34 cellular contexts compared by ENCODE assay signal in genomic region chr12:114687269-114687605, GRCh38. TPM values are rescaled to one million over a fixed set of nuclear protein-coding genes. Genes with fewer than 3 reads are reported as not detected.
A peak's percentile ranks its signal among the peaks of the same experiment; 100 is the strongest.
DNase-seq lines count a peak whose midpoint lies in the region; ATAC-seq, FAIRE-seq and TF ChIP-seq lines count a peak whose summit lies in the region.
"Had no signal": no experiment of that assay in that cellular context is flagged by ENCODE, and none has a peak within 500 bp of the region (broad histone marks: within the 10 kb centered on the region; RNA-seq: fewer than 3 reads in every experiment).

No MANE protein-coding gene starts in this region.

- 21% methylated on average over 13 of the region's 13 CpGs for WGBS in right lobe of liver (ENCODE audit: insufficient coverage, low coverage, low lambda C conversion rate, missing lambda C conversion rate)
- 95% methylated on average over 13 of the region's 13 CpGs for WGBS in HepG2 (ENCODE audit: low lambda C conversion rate)
- WGBS in hepatocyte (ENCODE audit: low lambda C conversion rate, missing lambda C conversion rate), result 17% methylated on average over 13 of the region's 13 CpGs

- FAIRE-seq in HepG2 (lab: Jason Lieb, UNC) (no peak), GM19239 (lab: Jason Lieb, UNC) (no peak)
- FAIRE-seq: colon, G401.6, TTC549 had no signal

- no peak for TF ChIP-seq EP300 in HepG2 (IDR thresholded peaks at IDR 0.05; ENCODE audit: low read depth in 2 of 2, low read length in 2 of 2)
- no peak for TF ChIP-seq EP300 in HepG2 (CRISPR knock-in tag; IDR thresholded peaks at IDR 0.05; ENCODE audit: borderline replicate concordance)

- no peak overlapping the region for H2AFZ ChIP-seq in HepG2 (ENCODE audit: low read length)
- peak overlapping the region; percentile 14 for H2AFZ ChIP-seq in hepatocyte
- H2AFZ ChIP-seq in osteoblast (ENCODE audit: low read length), result no peak overlapping the region

- H3K4me3 ChIP-seq in right lobe of liver (peak overlapping the region in 2 of 3 donors; percentile 25 to 39), HepG2 (replicated peaks in 1 of 3; ENCODE audit: insufficient read depth in 1 of 3, low read depth in 2 of 3, low read length in 3 of 3) (no peak overlapping the region), hepatocyte (no peak overlapping the region), osteoblast (ENCODE audit: insufficient read depth, low read length) (no peak overlapping the region)
- H3K4me3 ChIP-seq: esophagus squamous epithelium, gastrocnemius medialis, sigmoid colon had no signal

- no peaks in the 10 kb centered on the region for H3K27me3 ChIP-seq in right lobe of liver
- H3K27me3 ChIP-seq in HepG2 (ENCODE audit: control insufficient read depth in 1 of 2, insufficient read depth in 2 of 2, low read length in 2 of 2), result no peaks in the 10 kb centered on the region; a peak in 1 of 5 replicates
- H3K27me3 ChIP-seq in hepatocyte, result no peaks in the 10 kb centered on the region
- peaks cover 53% of the 10 kb centered on the region for H3K27me3 ChIP-seq in osteoblast (ENCODE audit: insufficient read depth, low read length)

- BruUV-seq in HepG2 (replicated peaks; lab: Mats Ljungman, UMichigan), result no TSS peak

- no peaks in the 10 kb centered on the region for H3K9me3 ChIP-seq in right lobe of liver
- H3K9me3 ChIP-seq in HepG2 (ENCODE audit: low read length), result no peaks in the 10 kb centered on the region
- H3K9me3 ChIP-seq in hepatocyte (ENCODE audit: low read depth), result no peaks in the 10 kb centered on the region
- H3K9me3 ChIP-seq in osteoblast (ENCODE audit: low read depth, low read length), result no peaks in the 10 kb centered on the region
- H3K9me3 ChIP-seq: esophagus squamous epithelium, gastrocnemius medialis, sigmoid colon had no signal

- POLR2A ChIA-PET in HepG2 (lab: Yijun Ruan, JAX), result no interaction called here

- H3K27ac ChIP-seq in right lobe of liver, result peak overlapping the region in 1 of 3 donors; percentile 60
- no peak overlapping the region for H3K27ac ChIP-seq in HepG2 (ENCODE audit: extremely low read length, insufficient read depth, low read length)
- peak overlapping the region; percentile 97 for H3K27ac ChIP-seq in hepatocyte
- no peak overlapping the region for H3K27ac ChIP-seq in osteoblast (ENCODE audit: low read depth, low read length)
- H3K27ac ChIP-seq: esophagus squamous epithelium, gastrocnemius medialis had no signal

- CTCF ChIA-PET in HepG2 (lab: Yijun Ruan, JAX; ENCODE audit: low intra/inter-chr PET ratio, low total read pairs), result no interaction called here

- TF ChIP-seq POLR2A in right lobe of liver (IDR thresholded peaks at IDR 0.05) (no peak), HepG2 (IDR thresholded peaks at IDR 0.05; ENCODE audit: insufficient read depth in 1 of 2, low read depth in 2 of 2, low read length in 2 of 2) (no peak)

- DNase-seq in right lobe of liver, result no peak
- no peak for DNase-seq in HepG2 (ENCODE audit: low spot score)
- DNase-seq in hepatocyte (ENCODE audit: low spot score), result no peak
- DNase-seq in osteoblast (ENCODE audit: insufficient read length, low spot score, missing footprints), result peak; percentile 44
- DNase-seq in SW 1271 (lab: John Stamatoyannopoulos, UW), result no peak
- DNase-seq in inferior parietal cortex (ENCODE audit: extremely low spot score), result no peak
- no peak for DNase-seq in mucosa of gallbladder (ENCODE audit: low spot score)
- no peak for DNase-seq in GM19239 (ENCODE audit: insufficient read length, low spot score)
- DNase-seq: activated CD4-positive, alpha-beta memory T cell treated with anti-CD3 and anti-CD28 coated beads for 36 hours; activated CD8-positive, alpha-beta memory T cell treated with anti-CD3 and anti-CD28 coated beads, Interleukin-2, amount 50 U/mL, for 48 hours; activated naive CD4-positive, alpha-beta T cell treated with anti-CD3 and anti-CD28 coated beads, Interleukin-2, amount 50 U/mL, for 16 hours; AML-193; amniotic stem cell; CD8-positive, alpha-beta memory T cell; DMS53; effector CD8-positive, alpha-beta T cell; esophagus squamous epithelium; gastrocnemius medialis; hippocampal formation; immature natural killer cell; NCI-H1436 treated with DMSO at 0.1 percent for 48 hours; NCI-H2107; NCI-H446 treated with DMSO at 0.1 percent for 48 hours; NCI-H82; sigmoid colon; stimulated activated CD4-positive, alpha-beta T cell treated with anti-CD3 and anti-CD28 coated beads, Interleukin-4, amount 100 ng/mL, for 4 hours; T-helper 1 cell had no signal

- H4K20me1 ChIP-seq in HepG2 (ENCODE audit: insufficient read depth, low read length), result no peaks in the 10 kb centered on the region; the same call in 1 of the 2 replicates
- peaks cover 9% of the 10 kb centered on the region for H4K20me1 ChIP-seq in hepatocyte (ENCODE audit: insufficient read depth, poor library complexity, severe bottlenecking)
- no peaks in the 10 kb centered on the region for H4K20me1 ChIP-seq in osteoblast (ENCODE audit: insufficient read depth, low read length)

- no peak overlapping the region for H3K9ac ChIP-seq in HepG2 (ENCODE audit: insufficient read depth, low read depth, low read length)

- in situ Hi-C loops in HepG2 (cut with HindIII; ENCODE audit: extremely low pct_ligation_motif_present, low pct_unique_long_range_greater_than_20kb), result no loop called here

- TF ChIP-seq CTCF in right lobe of liver (IDR thresholded peaks at IDR 0.05) (no peak), HepG2 (CRISPR knock-in tag; IDR thresholded peaks at IDR 0.05) (no peak), hepatocyte (IDR thresholded peaks at IDR 0.05; ENCODE audit: poor library complexity) (no peak), osteoblast (IDR thresholded peaks at IDR 0.05; ENCODE audit: extremely low read depth, low read depth, low read length) (no peak)

- no peaks in the 10 kb centered on the region for H3K36me3 ChIP-seq in right lobe of liver
- H3K36me3 ChIP-seq in HepG2 (replicated peaks in 1 of 2; ENCODE audit: control insufficient read depth in 1 of 2, insufficient read depth in 2 of 2, low read length in 2 of 2), result no peaks in the 10 kb centered on the region
- H3K36me3 ChIP-seq in hepatocyte (replicated peaks; ENCODE audit: insufficient read depth, low read depth), result no peaks in the 10 kb centered on the region
- no peaks in the 10 kb centered on the region for H3K36me3 ChIP-seq in osteoblast (ENCODE audit: insufficient read depth, low read length)
- H3K36me3 ChIP-seq: esophagus squamous epithelium, gastrocnemius medialis, sigmoid colon had no signal

- H3K9me2 ChIP-seq in hepatocyte (replicated peaks; ENCODE audit: insufficient read depth), result no peaks in the 10 kb centered on the region

- intact Hi-C loops in right lobe of liver (cut with DNase I), result no loop called here
- intact Hi-C loops in HepG2 (cut with micrococcal nuclease; ENCODE audit: unreplicated experiment), result no loop called here

- no peak for TF ChIP-seq RAD21 in HepG2 (CRISPR knock-in tag; IDR thresholded peaks at IDR 0.05)

- H3K4me1 ChIP-seq in right lobe of liver, result no peaks in the 10 kb centered on the region
- peaks cover 20% of the 10 kb centered on the region for H3K4me1 ChIP-seq in HepG2 (ENCODE audit: insufficient read depth, low read length)
- peaks cover 52% of the 10 kb centered on the region for H3K4me1 ChIP-seq in hepatocyte (ENCODE audit: insufficient read depth)
- peaks cover 5% of the 10 kb centered on the region for H3K4me1 ChIP-seq in osteoblast (ENCODE audit: insufficient read depth, low read length)

- ATAC-seq in right lobe of liver (no peak), HepG2 (no peak)
- ATAC-seq: activated CD4-positive, CD25-positive, alpha-beta regulatory T cell treated with anti-CD3 and anti-CD28 coated beads, Interleukin-2, amount 50 U/mL, for 24 hours; gastrocnemius medialis; left lobe of liver; natural killer cell treated with Interleukin-12 subunit alpha and Interleukin-12 subunit beta and Interleukin-15 and Interleukin-18, amount 100 ng/mL, for 72 hours; stimulated activated memory B cell treated with anti-CD40 and anti-IgM and Interleukin-4, amounts not matched to agents 10 μg/mL and 1 μg/mL and 100 μg/mL, for 72 hours had no signal

- peaks cover 25% of the 10 kb centered on the region for H3K79me2 ChIP-seq in HepG2 (ENCODE audit: insufficient read depth, low read length)
- peaks cover 87% of the 10 kb centered on the region for H3K79me2 ChIP-seq in hepatocyte
- H3K79me2 ChIP-seq in osteoblast (ENCODE audit: insufficient read depth, low read length), result peaks cover 12% of the 10 kb centered on the region

- no peak overlapping the region for H3K4me2 ChIP-seq in HepG2 (ENCODE audit: low read depth, low read length)
- H3K4me2 ChIP-seq in hepatocyte, result peak overlapping the region; percentile 88
- H3K4me2 ChIP-seq in osteoblast (ENCODE audit: insufficient read depth, low read length), result no peak overlapping the region

TF ChIP-seq in HepG2, 621 proteins besides CTCF, POLR2A, EP300 and RAD21:
- TF ChIP-seq CAMTA2 (CRISPR knock-in tag; IDR thresholded peaks at IDR 0.05; ENCODE audit: borderline replicate concordance), result no peak
- no peak for TF ChIP-seq ZNF839 (CRISPR knock-in tag; IDR thresholded peaks at IDR 0.05; ENCODE audit: borderline replicate concordance)
TF ChIP-seq in HepG2: peak in this region for 0.

RNA-seq across cellular contexts. Expression of gene TBX3, which starts 3.3 kb away (rescaled TPM):
- total RNA-seq in right lobe of liver, result 10 to 100 TPM; 15.6 to 44.0 (median 27.8) TPM
- 17.2 and 27.1 TPM in 2 replicates for total RNA-seq in HepG2 (2016; rRNA removed; fragmentation: Illumina TruSeq; extraction: Trizol)
- total RNA-seq in HepG2 (2016; cell fraction: cytosol; rRNA removed; fragmentation: Illumina TruSeq; extraction: Trizol; ENCODE audit: low read depth), result 3.5 and 4.1 TPM in 2 replicates
- 13.7 and 27.3 TPM in 2 replicates for total RNA-seq in HepG2 (2016; cell fraction: insoluble cytoplasmic fraction; rRNA removed; fragmentation: Illumina TruSeq; extraction: Trizol)
- total RNA-seq in HepG2 (2016; cell fraction: membrane; rRNA removed; fragmentation: Illumina TruSeq; extraction: Trizol), result 9.0 and 9.4 TPM in 2 replicates
- total RNA-seq in HepG2 (2016; cell fraction: nucleus; rRNA removed; fragmentation: Illumina TruSeq; extraction: Trizol), result 39.2 and 46.8 TPM in 2 replicates
- 38.1 and 42.4 TPM in 2 replicates for polyA plus RNA-seq in HepG2 (2011; rRNA removed)
- 12.5 and 15.0 TPM in 2 replicates for polyA plus RNA-seq in HepG2 (2011; cell fraction: cytosol; rRNA removed)
- polyA plus RNA-seq in HepG2 (2011; cell fraction: nucleus; rRNA removed), result 179 and 200 TPM in 2 replicates
- polyA plus RNA-seq in HepG2 (2012), result 34.8 and 37.9 TPM in 2 replicates
- 1.0 and 1.1 TPM in 2 replicates for polyA plus RNA-seq in HepG2 (2016; cell fraction: cytosol; fragmentation: Illumina TruSeq; extraction: Trizol; ENCODE audit: low read depth)
- 16.8 and 21.4 TPM in 2 replicates for polyA plus RNA-seq in HepG2 (2016; cell fraction: insoluble cytoplasmic fraction; fragmentation: Illumina TruSeq; extraction: Trizol; ENCODE audit: low read depth)
- polyA plus RNA-seq in HepG2 (2016; cell fraction: membrane; fragmentation: Illumina TruSeq; extraction: Trizol; ENCODE audit: low read depth), result 3.9 and 4.1 TPM in 2 replicates
- 123 and 124 TPM in 2 replicates for polyA plus RNA-seq in HepG2 (2016; cell fraction: nucleus; fragmentation: Illumina TruSeq; extraction: Trizol; ENCODE audit: insufficient read depth, low read depth)
- 41.2 and 72.3 TPM in 2 replicates for polyA minus RNA-seq in HepG2 (2011; rRNA and poly(A)+ RNA removed; ENCODE audit: low replicate concordance)
- 22.2 and 24.4 TPM in 2 replicates for polyA minus RNA-seq in HepG2 (2011; cell fraction: cytosol; rRNA and poly(A)+ RNA removed)
- polyA minus RNA-seq in HepG2 (2011; cell fraction: nucleus; rRNA and poly(A)+ RNA removed), result 128 and 133 TPM in 2 replicates
- total RNA-seq in hepatocyte, result 133 and 142 TPM in 2 replicates
- polyA plus RNA-seq in hepatocyte, result 108 and 109 TPM in 2 replicates
- 11.9 and 14.1 TPM in 2 replicates for total RNA-seq in osteoblast
- 12.0 TPM for total RNA-seq in mucosa of gallbladder
- total RNA-seq: activated CD4-positive, alpha-beta memory T cell treated with anti-CD3 and anti-CD28 coated beads for 36 hours; CD8-positive, alpha-beta memory T cell; natural killer cell treated with Interleukin-12 subunit alpha and Interleukin-12 subunit beta and Interleukin-15 and Interleukin-18, amount 100 ng/mL, for 72 hours had no signal
- polyA plus RNA-seq: CD8-positive, alpha-beta memory T cell; immature natural killer cell had no signal

Comparison
In these comparisons a context has a peak if more than half of its experiments do, and no peak if none do; other contexts are left out.
1. H3K4me3 ChIP-seq: peak in right lobe of liver (2 of 3); none in HepG2 (0 of 3), hepatocyte (single experiment) and osteoblast (single experiment).